Comparison of ENCODE assay signal across 23 cellular contexts in genomic region chr15:56972426-56972825, GRCh38. TPM values are rescaled to one million over a fixed set of nuclear protein-coding genes. Genes with fewer than 3 reads are reported as not detected.
DNase-seq lines count a peak whose midpoint lies in the region; ATAC-seq, FAIRE-seq and TF ChIP-seq lines count a peak whose summit lies in the region.
"Had no signal": no experiment of that assay in that cellular context is flagged by ENCODE, and none has a peak within 500 bp of the region (broad histone marks: within the 10 kb centered on the region; RNA-seq: fewer than 3 reads in every experiment).

No MANE protein-coding gene starts in this region.

- H3K4me2 ChIP-seq in K562 (ENCODE audit: insufficient read depth, low read length) (no peak overlapping the region), SK-N-SH (no peak overlapping the region)
- H3K4me2 ChIP-seq: BLaER1 had no signal

- H3K27ac ChIP-seq in HEK293 (ENCODE audit: extremely low read depth, low read depth, low read length) (no peak overlapping the region), SK-N-MC (peak overlapping the region; percentile 54; the same call in 1 of the 2 replicates), K562 (ENCODE audit: extremely low read depth, low read depth, low read length) (peak overlapping the region; percentile 16; the same call in 1 of the 3 replicates), SK-N-SH (ENCODE audit: low read depth in 2 of 2, low read length in 1 of 2) (no peak overlapping the region)
- H3K27ac ChIP-seq: BLaER1, RWPE1 had no signal

- H3K4me3 ChIP-seq in HEK293 (ENCODE audit: low read depth, low read length) (no peak overlapping the region), SK-N-MC (no peak overlapping the region), K562 (no peak overlapping the region), SK-N-SH (ENCODE audit: low read depth in 2 of 2, low read length in 1 of 2) (no peak overlapping the region)
- H3K4me3 ChIP-seq: BLaER1 had no signal

- no peak overlapping the region for H3K4me3 Mint-ChIP-seq in nephron
- H3K4me3 Mint-ChIP-seq: CD4-positive, alpha-beta memory T cell had no signal

- no peak overlapping the region for H2AFZ ChIP-seq in K562 (ENCODE audit: low read depth, low read length)
- H2AFZ ChIP-seq in SK-N-SH (ENCODE audit: low read depth): no peak overlapping the region

- no peaks in the 10 kb centered on the region for H3K27me3 Mint-ChIP-seq in nephron (ENCODE audit: low read depth)
- H3K27me3 Mint-ChIP-seq: CD4-positive, alpha-beta memory T cell had no signal

- H3K9ac ChIP-seq in SK-N-MC (ENCODE audit: insufficient read length): no peak overlapping the region
- H3K9ac ChIP-seq in K562 (ENCODE audit: insufficient read depth in 1 of 2, low read depth in 2 of 2, low read length in 2 of 2): no peak overlapping the region
- no peak overlapping the region for H3K9ac ChIP-seq in SK-N-SH
- H3K9ac ChIP-seq: BLaER1 had no signal

- no peak for DNase-seq in SK-N-MC (ENCODE audit: low read depth, low spot score)
- peak in 1 of 4 experiments; percentile 20 for DNase-seq in K562 (ENCODE audit: extremely low read depth in 1 of 4, low spot score in 3 of 4)
- DNase-seq in amygdala (lab: John Stamatoyannopoulos, UW): no peak
- DNase-seq in activated effector memory CD4-positive, alpha-beta T cell treated with anti-CD3 and anti-CD28 coated beads, Interleukin-2, amount 50 U/mL, for 16 hours: no peak
- DNase-seq in stimulated activated naive CD4-positive, alpha-beta T cell treated with Interleukin-2 at 50 U/mL for 16 hours (lab: John Stamatoyannopoulos, UW): no peak
- DNase-seq in SK-N-SH: no peak
- DNase-seq: CD4-positive, alpha-beta memory T cell; DMS153; EL; KG1; NCI-H187 treated with DMSO at 0.1 percent for 48 hours; NCI-H2227 treated with DMSO at 0.1 percent for 48 hours; NCI-H510A treated with DMSO at 0.1 percent for 48 hours; NCI-H82; PC-3; SIG-M5 had no signal

- POLR2A ChIA-PET in HEK293 (lab: Yijun Ruan, JAX): no interaction called here
- POLR2A ChIA-PET in K562 (lab: Yijun Ruan, JAX): no interaction called here
- POLR2A ChIA-PET in SK-N-SH (lab: Yijun Ruan, JAX): no interaction called here

- H3K27me3 ChIP-seq in K562 (ENCODE audit: control insufficient read depth in 2 of 2, insufficient read depth in 2 of 2, low read length in 2 of 2): no peaks in the 10 kb centered on the region
- no peaks in the 10 kb centered on the region for H3K27me3 ChIP-seq in SK-N-SH (ENCODE audit: insufficient read depth)
- H3K27me3 ChIP-seq: BLaER1 had no signal

- peaks cover 10% of the 10 kb centered on the region for H3K36me3 Mint-ChIP-seq in nephron (ENCODE audit: low read depth)

- no peaks in the 10 kb centered on the region for H3K9me2 ChIP-seq in SK-N-SH

- H3K4me1 ChIP-seq in HEK293 (ENCODE audit: control insufficient read depth, insufficient read depth, low read length) (peaks cover 8% of the 10 kb centered on the region), K562 (replicated peaks in 1 of 2; ENCODE audit: control insufficient read depth in 2 of 2, insufficient read depth in 2 of 2, low read length in 2 of 2) (peaks cover 6 to 31% of the 10 kb centered on the region in 2 experiments), SK-N-SH (ENCODE audit: control insufficient read depth in 1 of 2, insufficient read depth in 2 of 2, low read depth in 1 of 2, low read length in 1 of 2) (peaks cover 6 to 21% of the 10 kb centered on the region in 2 experiments; a peak in 2 of 4 replicates)
- H3K4me1 ChIP-seq: BLaER1 had no signal

- no peaks in the 10 kb centered on the region; the same call in 1 of the 2 replicates for H4K20me1 ChIP-seq in K562 (replicated peaks; ENCODE audit: control insufficient read depth, insufficient read depth, low read length)
- peaks cover 60% of the 10 kb centered on the region for H4K20me1 ChIP-seq in SK-N-SH (ENCODE audit: insufficient read depth)

- H3K4me1 Mint-ChIP-seq in nephron: peaks cover 18% of the 10 kb centered on the region

- peak; percentile 44 for ATAC-seq in K562
- ATAC-seq: PC-3 had no signal

- peaks cover 91% of the 10 kb centered on the region for H3K79me2 ChIP-seq in K562 (ENCODE audit: control insufficient read depth, insufficient read depth, low read length)
- H3K79me2 ChIP-seq in SK-N-SH (ENCODE audit: insufficient read depth): peaks cover 100% of the 10 kb centered on the region

- WGBS in K562 (ENCODE audit: insufficient coverage, low coverage, missing lambda C conversion rate): 0% methylated on average over 1 of the region's 1 CpG
- whole genome bisulfite sequencing in SK-N-SH (ENCODE audit: low lambda C conversion rate): 51% methylated on average over 1 of the region's 1 CpG

- H3K36me3 ChIP-seq in HEK293 (ENCODE audit: control insufficient read depth in 2 of 2, insufficient read depth in 1 of 2, low read length in 2 of 2) (no peaks in the 10 kb centered on the region), SK-N-MC (ENCODE audit: insufficient read depth, low read length) (no peaks in the 10 kb centered on the region), K562 (ENCODE audit: control insufficient read depth, insufficient read depth, low read length) (no peaks in the 10 kb centered on the region), SK-N-SH (replicated peaks in 1 of 2; ENCODE audit: control insufficient read depth in 1 of 2, insufficient read depth in 2 of 2, low read length in 1 of 2) (no peaks in the 10 kb centered on the region)

- H3K9me3 Mint-ChIP-seq in nephron: peaks cover 3% of the 10 kb centered on the region
- H3K9me3 Mint-ChIP-seq: CD4-positive, alpha-beta memory T cell had no signal

- BruUV-seq in K562 (replicated peaks; lab: Mats Ljungman, UMichigan): no TSS peak

- peak overlapping the region in 2 of 3 experiments; percentile 3 to 26 for H3K27ac Mint-ChIP-seq in nephron

- TF ChIP-seq RAD21 in K562 (CRISPR knock-in tag; conservative IDR thresholded peaks at IDR 0.05 in 1 of 2, IDR thresholded peaks at IDR 0.05 in 1 of 2) (no peak), SK-N-SH (IDR thresholded peaks at IDR 0.05; ENCODE audit: low read length) (no peak)

- H3F3A ChIP-seq in SK-N-SH (replicated peaks; ENCODE audit: insufficient read depth): peaks cover 13% of the 10 kb centered on the region

- CTCF ChIA-PET in HEK293 (lab: Yijun Ruan, JAX): no interaction called here
- CTCF ChIA-PET in K562 (lab: Yijun Ruan, JAX; ENCODE audit: low intra/inter-chr PET ratio): no interaction called here
- CTCF ChIA-PET in SK-N-SH (lab: Yijun Ruan, JAX): no interaction called here

- no peaks in the 10 kb centered on the region for H3K9me3 ChIP-seq in HEK293 (ENCODE audit: control insufficient read depth, insufficient read depth, low read depth, low read length)
- no peaks in the 10 kb centered on the region for H3K9me3 ChIP-seq in SK-N-MC (ENCODE audit: low read depth, low read length)
- H3K9me3 ChIP-seq in K562 (replicated peaks; ENCODE audit: control insufficient read depth, insufficient read depth, low read depth, low read length): no peaks in the 10 kb centered on the region
- H3K9me3 ChIP-seq in SK-N-SH: no peaks in the 10 kb centered on the region

- in situ Hi-C loops in K562 (cut with MboI): no loop called here

- no peak for FAIRE-seq in K562 (lab: Jason Lieb, UNC)
- FAIRE-seq: GM12892, GM18507, H1 had no signal

- TF ChIP-seq CTCF in HEK293 (tag by site-specific recombination; IDR thresholded peaks at IDR 0.05) (no peak), K562 (IDR thresholded peaks at IDR 0.05 in 2 of 3, conservative IDR thresholded peaks at IDR 0.05 in 1 of 3; ENCODE audit: insufficient read depth in 2 of 3, low read depth in 1 of 3, low read length in 3 of 3) (no peak), nephron (IDR thresholded peaks at IDR 0.05; ENCODE audit: unreplicated experiment in 3 of 3) (no peak), SK-N-SH (IDR thresholded peaks at IDR 0.05) (no peak)

- no peaks in the 10 kb centered on the region for H3K9me1 ChIP-seq in K562 (ENCODE audit: control insufficient read depth, insufficient read depth, low read length)

- 0 out of 2 replicates have a peak, but pooled peaks have one; percentile 32 for TF ChIP-seq EP300 in K562 (IDR thresholded peaks at IDR 0.05; ENCODE audit: low read length)
- no peak for TF ChIP-seq EP300 in SK-N-SH (IDR thresholded peaks at IDR 0.05; ENCODE audit: borderline replicate concordance in 1 of 2, low read depth in 1 of 2, low read length in 1 of 2)

- TF ChIP-seq POLR2A in K562 (conservative IDR thresholded peaks at IDR 0.05): no peak

- intact Hi-C loops in K562 (cut with micrococcal nuclease): loop anchor here (5.0 kb wide), 1 partner anchor 55 kb away; the partner anchor contains the start of gene TCF12

TF ChIP-seq in HEK293, 187 proteins besides CTCF, POLR2A, EP300 and RAD21 (continues in another document):
- TF ChIP-seq FEZF1 (tag by site-specific recombination; IDR thresholded peaks at IDR 0.05) (peak; percentile 97), OSR2 (tag by site-specific recombination; IDR thresholded peaks at IDR 0.05) (peak; percentile 30; the same call in 1 of the 2 replicates)

TF ChIP-seq in K562, 482 proteins besides CTCF, POLR2A, EP300 and RAD21 (continues in another document):
- no peak for TF ChIP-seq ZNF764 (CRISPR knock-in tag; IDR thresholded peaks at IDR 0.05; ENCODE audit: low read depth)
- no peak for TF ChIP-seq POLR2G (IDR thresholded peaks at IDR 0.05; ENCODE audit: low read depth, low read length)

TF ChIP-seq in SK-N-SH, 30 proteins besides CTCF, POLR2A, EP300 and RAD21 (continues in another document):
- TF ChIP-seq EZH2phosphoT487 (IDR thresholded peaks at IDR 0.05; ENCODE audit: borderline replicate concordance, low read depth) (no peak), YY1 (IDR thresholded peaks at IDR 0.05; ENCODE audit: low read depth) (no peak), RXRA (IDR thresholded peaks at IDR 0.05; ENCODE audit: borderline replicate concordance, low read depth) (no peak)

RNA-seq across cellular contexts. Expression of gene TCF12, which starts 54.0 kb away (rescaled TPM):
- total RNA-seq in K562 (2011; cell fraction: chromatin; rRNA removed; ENCODE audit: low replicate concordance): 177 and 194 TPM in 2 replicates
- total RNA-seq in K562 (2011; cell fraction: nucleolus; rRNA removed): 37.9 and 49.0 TPM in 2 replicates
- 77.7 and 107 TPM in 2 replicates for total RNA-seq in K562 (2011; cell fraction: nucleoplasm; rRNA removed)
- total RNA-seq in K562 (2014; rRNA removed) (132 and 141 TPM in 2 replicates), K562 (2014; rRNA removed; fragmentation: Illumina TruSeq; extraction: Trizol) (49.6 and 59.4 TPM in 2 replicates), K562 (2015; rRNA removed; fragmentation: Illumina TruSeq; extraction: Trizol) (50.3 and 52.9 TPM in 2 replicates), K562 (2021) (76.5 and 78.4 TPM in 2 replicates)
- polyA plus RNA-seq in K562 (2011; rRNA removed) (66.8 and 75.1 TPM in 2 replicates), K562 (2014; fragmentation: Illumina TruSeq; extraction: Trizol) (57.4 and 72.5 TPM in 2 replicates), K562 (2014; fragmentation: Nextera tagmentation; extraction: Ambion mirVana) (10 to 100 TPM; 10.5 to 12.9 TPM), K562 (2014; rRNA removed) (22.4 and 23.5 TPM in 2 replicates), SK-N-SH (2012; rRNA removed) (49.6 and 50.6 TPM in 2 replicates)
- 67.8 and 76.1 TPM in 2 replicates for polyA plus RNA-seq in K562 (2011; cell fraction: cytosol; rRNA removed)
- polyA plus RNA-seq in K562 (2011; cell fraction: nucleus; rRNA removed): 104 and 117 TPM in 2 replicates
- 28.6 and 33.8 TPM in 2 replicates for polyA plus RNA-seq in K562 (2012)
- 80.0 and 109 TPM in 2 replicates for polyA minus RNA-seq in K562 (2011; rRNA and poly(A)+ RNA removed)
- polyA minus RNA-seq in K562 (2011; cell fraction: cytosol; rRNA and poly(A)+ RNA removed): 48.3 and 64.8 TPM in 2 replicates
- 74.5 and 100 TPM in 2 replicates for polyA minus RNA-seq in K562 (2011; cell fraction: nucleus; rRNA and poly(A)+ RNA removed)
- 48.4 and 57.3 TPM in 2 replicates for polyA plus RNA-seq in SK-N-SH (2012; cell fraction: cytosol; rRNA removed)
- polyA plus RNA-seq in SK-N-SH (2012; cell fraction: nucleus; rRNA removed): 44.5 and 54.7 TPM in 2 replicates

Comparison
In these comparisons a context has a peak if more than half of its experiments do, and no peak if none do; other contexts are left out.
1. H3K27ac ChIP-seq: peak in SK-N-MC (single experiment) and K562 (single experiment); none in HEK293 (single experiment) and SK-N-SH (0 of 2).
2. Of the 44 proteins assayed by ChIP-seq in both K562 and HEK293: peak only in K562: ZEB2; only in HEK293: none; in both: none; in neither: 43.